19 cellular contexts compared by ENCODE assay signal in the genomic region with DNA sequence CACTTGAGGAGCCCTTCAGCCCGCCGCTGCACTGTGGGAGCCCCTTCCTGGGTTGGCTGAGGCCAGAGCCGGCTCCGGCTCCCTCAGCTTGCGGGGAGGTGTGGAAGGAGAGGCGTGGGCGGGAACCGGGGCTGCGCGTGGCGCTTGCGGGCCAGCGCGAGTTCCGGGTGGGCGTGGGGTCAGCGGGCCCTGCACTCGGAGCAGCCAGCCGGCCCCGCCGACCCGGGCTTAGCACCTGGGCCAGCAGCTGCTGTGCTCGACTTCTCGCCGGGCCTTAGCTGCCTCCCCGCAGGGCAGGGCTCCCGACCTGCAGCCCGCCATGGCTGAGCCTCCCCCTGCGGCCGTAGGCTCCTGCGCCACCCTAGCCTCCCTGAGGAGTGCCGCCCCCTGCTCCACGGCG.
"Had no signal": no experiment of that assay in that cellular context is flagged by ENCODE, and none has a peak within 500 bp of the region (broad histone marks: within the 10 kb centered on the region; RNA-seq: fewer than 3 reads in every experiment).

No MANE protein-coding gene starts in this region.

- DNase-seq: activated CD4-positive, alpha-beta T cell treated with anti-CD3 and anti-CD28 coated beads, Interleukin-2, amount 50 U/mL, for 1 hour; activated CD4-positive, CD25-positive, alpha-beta regulatory T cell treated with anti-CD3 and anti-CD28 coated beads, Interleukin-2, amount 50 U/mL, for 72 hours; activated CD8-positive, alpha-beta T cell treated with anti-CD3 and anti-CD28 coated beads, Interleukin-2, amount 10 ng/mL, durations not matched to agents 7 days and 5 days; activated naive CD4-positive, alpha-beta T cell treated with anti-CD3 and anti-CD28 coated beads, Interleukin-2, amount 50 U/mL, for 16 hours; activated naive CD8-positive, alpha-beta T cell treated with anti-CD3 and anti-CD28 coated beads, Interleukin-2, amount 50 U/mL, for 24 hours; dermis blood vessel endothelial cell; effector CD8-positive, alpha-beta T cell; gastrocnemius medialis; hippocampal formation; kidney glomerular epithelial cell; occipital lobe; stimulated activated CD4-positive, alpha-beta T cell treated with anti-CD3 and anti-CD28 coated beads, Interleukin-2, amount 100 ng/mL, for 48 hours; stimulated activated CD8-positive, alpha-beta memory T cell treated with anti-CD3 and anti-CD28 coated beads, Interleukin-4, amount 100 ng/mL, for 48 hours; stimulated activated naive B cell treated with anti-CD40 and anti-IgM and Interleukin-4, amounts not matched to agents 10 μg/mL and 1 μg/mL and 100 μg/mL, for 72 hours; WERI-Rb-1 had no signal

- H3K27me3 ChIP-seq: cardiac muscle cell, esophagus muscularis mucosa, gastrocnemius medialis had no signal

- ATAC-seq: activated CD8-positive, alpha-beta T cell treated with anti-CD3 and anti-CD28 coated beads, Interleukin-2, amount 10 ng/mL, durations not matched to agents 7 days and 5 days; activated naive CD8-positive, alpha-beta T cell treated with anti-CD3 and anti-CD28 coated beads, Interleukin-2, amount 50 U/mL, for 24 hours; gastrocnemius medialis; naive thymus-derived CD4-positive, alpha-beta T cell; SK-N-SH treated with all-trans-retinoic acid at 6 μM for 48 hours; stimulated activated naive B cell treated with anti-CD40 and anti-IgM and Interleukin-4, amounts not matched to agents 10 μg/mL and 1 μg/mL and 100 μg/mL, for 72 hours had no signal

- H3K4me3 ChIP-seq: cardiac muscle cell, esophagus muscularis mucosa, gastrocnemius medialis had no signal

- H3K36me3 ChIP-seq: cardiac muscle cell, esophagus muscularis mucosa, gastrocnemius medialis, WERI-Rb-1 had no signal

- H3K27ac ChIP-seq: cardiac muscle cell, esophagus muscularis mucosa, gastrocnemius medialis, WERI-Rb-1 had no signal

- H3K9me3 ChIP-seq: esophagus muscularis mucosa, gastrocnemius medialis had no signal
